ENCODE assay signal across 8 cellular contexts in the genomic region with DNA sequence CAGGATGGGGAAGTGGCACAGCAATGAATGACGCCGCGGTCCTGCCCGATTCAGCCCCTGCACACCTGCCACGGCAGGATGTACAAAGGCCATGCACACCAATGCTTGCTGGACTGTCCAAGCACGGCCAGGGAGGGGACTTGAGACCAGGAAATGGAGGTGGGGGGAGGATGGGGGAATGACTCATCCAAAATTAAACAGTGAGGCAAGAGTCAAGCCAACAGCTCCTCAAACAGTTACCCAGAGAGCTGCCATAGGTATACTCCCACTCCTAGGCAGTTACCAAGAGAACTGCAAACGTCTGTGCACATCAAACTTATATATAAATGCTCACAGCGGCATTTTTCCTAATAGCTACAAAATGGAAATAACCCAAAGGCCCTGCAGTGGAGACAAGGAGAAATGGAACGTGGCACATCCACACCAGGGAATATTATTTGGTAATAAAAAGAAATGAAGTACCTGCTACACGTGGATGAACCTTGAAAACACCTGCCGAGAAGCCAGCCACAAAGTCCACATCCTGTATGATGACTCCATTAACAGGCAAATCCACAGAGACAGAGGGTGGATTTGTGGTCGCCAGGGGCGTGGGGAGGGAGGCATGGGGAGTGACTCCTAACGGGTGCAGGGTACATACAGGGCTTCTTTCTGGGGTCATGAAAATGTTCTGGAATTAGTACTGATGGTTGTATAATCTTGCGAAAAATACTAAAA. TPM values are rescaled to one million over a fixed set of nuclear protein-coding genes. Genes with fewer than 3 reads are reported as not detected.
A peak's percentile ranks its signal among the peaks of the same experiment; 100 is the strongest.
DNase-seq lines count a peak whose midpoint lies in the region; ATAC-seq and TF ChIP-seq lines count a peak whose summit lies in the region.

No MANE protein-coding gene starts in this region.

- in situ Hi-C loops in brain microvascular endothelial cell (cut with HindIII; ENCODE audit: low pct_ligation_motif_present, low sequenced_read_pairs): no loop called here

- H3K27ac ChIP-seq in brain microvascular endothelial cell: peak overlapping the region; percentile 63
- H3K27ac ChIP-seq in liver (ENCODE audit: low read depth in 1 of 2, low read length in 2 of 2): peak overlapping the region; percentile 96 to 97

- peaks cover 50 to 77% (median 65%) of the 10 kb centered on the region in 4 donors for H3K4me1 ChIP-seq in liver (ENCODE audit: control insufficient read depth in 4 of 4, insufficient read depth in 4 of 4, low read length in 3 of 4)

- H3K9ac ChIP-seq in liver (ENCODE audit: low read depth in 1 of 2, low read length in 2 of 2): peak overlapping the region; percentile 48 to 63

- DNase-seq in NCI-H510A treated with DMSO at 0.1 percent for 48 hours (lab: John Stamatoyannopoulos, UW) (peak; percentile 49), NCI-H510A (lab: John Stamatoyannopoulos, UW) (no peak), NCI-H774 (lab: John Stamatoyannopoulos, UW) (peak; percentile 67), brain microvascular endothelial cell (peak; percentile 75), ureter (ENCODE audit: low spot score) (peak; percentile 90), NCI-H446 treated with DMSO at 0.1 percent for 48 hours (lab: John Stamatoyannopoulos, UW) (no peak)

- TF ChIP-seq RAD21 in liver (IDR thresholded peaks at IDR 0.05): no peak

- ATAC-seq in HG03280 (IDR thresholded peaks at IDR 0.05; ENCODE audit: unreplicated experiment): no peak

- no peaks in the 10 kb centered on the region for H3K27me3 ChIP-seq in brain microvascular endothelial cell (replicated peaks)
- no peaks in the 10 kb centered on the region for H3K27me3 ChIP-seq in liver (ENCODE audit: control insufficient read depth in 4 of 4, insufficient read depth in 4 of 4, low read length in 3 of 4)

- WGBS in liver: 25% methylated on average over 15 of the region's 15 CpGs

- TF ChIP-seq CTCF in brain microvascular endothelial cell (IDR thresholded peaks at IDR 0.05; ENCODE audit: low read depth, low read length, missing control alignments) (no peak), liver (IDR thresholded peaks at IDR 0.05; ENCODE audit: low read depth, low read length, missing input control) (no peak)

- H3K36me3 ChIP-seq in brain microvascular endothelial cell (replicated peaks): peaks cover 20% of the 10 kb centered on the region
- H3K36me3 ChIP-seq in liver (ENCODE audit: control insufficient read depth in 4 of 4, insufficient read depth in 3 of 4, low read depth in 1 of 4, low read length in 3 of 4): peaks cover 0 to 2% (median under 1%) of the 10 kb centered on the region in 4 donors

- H3K9me3 ChIP-seq in liver (ENCODE audit: control insufficient read depth in 4 of 4, low read length in 3 of 4): no peaks in the 10 kb centered on the region

- H3K4me3 ChIP-seq in brain microvascular endothelial cell (ENCODE audit: low read depth, low read length) (no peak overlapping the region), liver (ENCODE audit: low read depth in 1 of 3, low read length in 3 of 3) (peak overlapping the region in 1 of 3 donors; percentile 27)

TF ChIP-seq in liver, 16 proteins besides CTCF, POLR2A, EP300 and RAD21:
- TF ChIP-seq NR2F2 (IDR thresholded peaks at IDR 0.05) (peak; percentile 56), FOXA2 (IDR thresholded peaks at IDR 0.05) (peak; percentile 8), FOXA1 (IDR thresholded peaks at IDR 0.05) (no peak), HNF4A (conservative IDR thresholded peaks at IDR 0.05) (peak; percentile 82 to 86), TAF1 (conservative IDR thresholded peaks at IDR 0.05) (peak; percentile 56), ATF3 (IDR thresholded peaks at IDR 0.05) (peak; percentile 99), SP1 (IDR thresholded peaks at IDR 0.05) (peak; percentile 95), YY1 (IDR thresholded peaks at IDR 0.05) (peak; percentile 77), REST (IDR thresholded peaks at IDR 0.05) (peak; percentile 42), EGR1 (IDR thresholded peaks at IDR 0.05; ENCODE audit: low read depth in 2 of 2) (peak; percentile 60 to 79), ZBTB33 (IDR thresholded peaks at IDR 0.05) (peak; percentile 75), RXRA (IDR thresholded peaks at IDR 0.05) (peak; percentile 82 to 87), MAX (IDR thresholded peaks at IDR 0.05) (peak; percentile 83), HNF4G (IDR thresholded peaks at IDR 0.05) (peak; percentile 68), GABPA (IDR thresholded peaks at IDR 0.05 in 1 of 2, conservative IDR thresholded peaks at IDR 0.05 in 1 of 2) (peak in 1 of 2 donors; percentile 49), JUND (IDR thresholded peaks at IDR 0.05) (peak; percentile 100)
TF ChIP-seq in liver: peak in this region for 15.

RNA-seq across cellular contexts. Expression of gene VAC14, which starts 54.1 kb away (rescaled TPM):
- total RNA-seq in liver (10 to 100 TPM; 17.7 to 23.3 TPM), ureter (41.1 TPM)
- 10 to 100 TPM; 16.7 to 29.8 TPM for polyA plus RNA-seq in liver

Comparison
In these comparisons a context has a peak if more than half of its experiments do, and no peak if none do; other contexts are left out.
1. DNase-seq: peak in NCI-H510A treated with DMSO at 0.1 percent for 48 hours (single experiment), NCI-H774 (single experiment), brain microvascular endothelial cell (single experiment) and ureter (single experiment); none in NCI-H510A (single experiment) and NCI-H446 treated with DMSO at 0.1 percent for 48 hours (single experiment).